ENCODE assay signal across 8 cellular contexts in genomic region chr16:72664122-72664479, GRCh38.
A peak's percentile ranks its signal among the peaks of the same experiment; 100 is the strongest.
DNase-seq lines count a peak whose midpoint lies in the region; ATAC-seq and TF ChIP-seq lines count a peak whose summit lies in the region.

No MANE protein-coding gene starts in this region.

- TF ChIP-seq CTCF in coronary artery (IDR thresholded peaks at IDR 0.05) (no peak), nephron (IDR thresholded peaks at IDR 0.05; ENCODE audit: unreplicated experiment in 3 of 3) (no peak)

- H3K9ac ChIP-seq in BLaER1 treated with 17β-estradiol and CSF1 and Interleukin-3, amounts not matched to agents 10 nM and 100 nM = peak overlapping the region; percentile 82 to 94 (median 87)

- no peaks in the 10 kb centered on the region for H3K36me3 ChIP-seq in BLaER1 treated with 17β-estradiol and CSF1 and Interleukin-3, amounts not matched to agents 10 nM and 100 nM
- H3K36me3 ChIP-seq in MG63 = no peaks in the 10 kb centered on the region

- peaks cover 13% of the 10 kb centered on the region for H3K9me3 Mint-ChIP-seq in nephron

- no peaks in the 10 kb centered on the region; a peak in 1 of 22 replicates for H4K20me1 ChIP-seq in BLaER1 treated with 17β-estradiol and CSF1 and Interleukin-3, amounts not matched to agents 10 nM and 100 nM

- H3K27ac Mint-ChIP-seq in nephron = peak overlapping the region; percentile 87 to 97 (median 94)

- peaks cover 11% of the 10 kb centered on the region for H3K36me3 Mint-ChIP-seq in nephron (ENCODE audit: low read depth)

- H3K4me1 Mint-ChIP-seq in nephron = peaks cover 4% of the 10 kb centered on the region

- DNase-seq in MG63 = no peak
- no peak for DNase-seq in coronary artery (ENCODE audit: low spot score)
- no peak for DNase-seq in activated CD4-positive, alpha-beta T cell treated with anti-CD3 and anti-CD28 coated beads for 48 hours
- DNase-seq in NCI-H774 (lab: John Stamatoyannopoulos, UW) = no peak

- no peaks in the 10 kb centered on the region for H3K27me3 Mint-ChIP-seq in nephron (ENCODE audit: low read depth)

- H3K27me3 ChIP-seq in BLaER1 treated with 17β-estradiol and CSF1 and Interleukin-3, amounts not matched to agents 10 nM and 100 nM = no peaks in the 10 kb centered on the region
- H3K27me3 ChIP-seq in MG63 = no peaks in the 10 kb centered on the region

- ATAC-seq in GM21367 (IDR thresholded peaks at IDR 0.05; ENCODE audit: unreplicated experiment) (no peak), HG02642 (IDR thresholded peaks at IDR 0.05; ENCODE audit: poor library complexity, unreplicated experiment) (no peak)

- H3K4me3 Mint-ChIP-seq in nephron = peak overlapping the region; percentile 95 to 96 (median 96)

- H3K9me3 ChIP-seq in BLaER1 treated with 17β-estradiol and CSF1 and Interleukin-3, amounts not matched to agents 10 nM and 100 nM (replicated peaks in 1 of 11) = peaks cover 0 to 13% (median 4%) of the 10 kb centered on the region in 11 experiments; a peak in 8 of 22 replicates
- H3K9me3 ChIP-seq in MG63 = no peaks in the 10 kb centered on the region

- H3K27ac ChIP-seq in BLaER1 treated with 17β-estradiol and CSF1 and Interleukin-3, amounts not matched to agents 10 nM and 100 nM = peak overlapping the region in 10 of 11 experiments; percentile 74 to 97 (median 90); a peak in 20 of 22 replicates
- no peak overlapping the region for H3K27ac ChIP-seq in coronary artery

- H3K4me3 ChIP-seq in BLaER1 treated with 17β-estradiol and CSF1 and Interleukin-3, amounts not matched to agents 10 nM and 100 nM = peak overlapping the region; percentile 76 to 98 (median 88)
- H3K4me3 ChIP-seq in MG63 (peak overlapping the region; percentile 92), coronary artery (peak overlapping the region; percentile 83)

- H3K4me1 ChIP-seq in BLaER1 treated with 17β-estradiol and CSF1 and Interleukin-3, amounts not matched to agents 10 nM and 100 nM = peaks cover 14 to 28% (median 17%) of the 10 kb centered on the region in 10 experiments; a peak in 19 of 20 replicates

- peak overlapping the region; percentile 77 to 91 (median 86) for H3K4me2 ChIP-seq in BLaER1 treated with 17β-estradiol and CSF1 and Interleukin-3, amounts not matched to agents 10 nM and 100 nM

Comparison
In these comparisons a context has a peak if more than half of its experiments do, and no peak if none do; other contexts are left out.
1. H3K27ac ChIP-seq: peak in BLaER1 treated with 17β-estradiol and CSF1 and Interleukin-3, amounts not matched to agents 10 nM and 100 nM (10 of 11); none in coronary artery (0 of 2).
2. Peak in every context shown above with its lines, with median percentiles within 50 percentile points of each other: H3K4me3 ChIP-seq.